ENCODE assay signal across 8 cellular contexts in genomic region chr2:127196998-127197397, GRCh38. TPM values are rescaled to one million over a fixed set of nuclear protein-coding genes. Genes with fewer than 3 reads are reported as not detected.
DNase-seq lines count a peak whose midpoint lies in the region; FAIRE-seq and TF ChIP-seq lines count a peak whose summit lies in the region.

No MANE protein-coding gene starts in this region.

- no peak for TF ChIP-seq POLR2A in H1 (IDR thresholded peaks at IDR 0.05; ENCODE audit: control extremely low read depth in 1 of 2, low read depth in 2 of 2, low read length in 2 of 2)
- no peak for TF ChIP-seq POLR2A in prostate gland (IDR thresholded peaks at IDR 0.05)

- H3K4me1 Mint-ChIP-seq in activated T-helper 2 cell treated with anti-CD3 and anti-CD28 coated beads, Interferon-gamma antibody, Interleukin-2, Interleukin-4, amounts not matched to agents 10 μg/mL and 5 μg/mL and 100 μg/mL, durations not matched to agents 14 hours and 24 hours and 36 hours (ENCODE audit: low read depth): peaks cover 2% of the 10 kb centered on the region

- no peak overlapping the region for H2AK5ac ChIP-seq in H1 (ENCODE audit: low read depth, low read length)

- H2BK12ac ChIP-seq in H1 (ENCODE audit: low read depth, low read length): no peak overlapping the region

- H4K20me1 ChIP-seq in H1 (replicated peaks in 1 of 2; ENCODE audit: control insufficient read depth in 1 of 2, insufficient read depth in 2 of 2, low read length in 2 of 2): no peaks in the 10 kb centered on the region

- no peaks in the 10 kb centered on the region for H3K79me1 ChIP-seq in H1 (ENCODE audit: low read depth, low read length)

- intact Hi-C loops in prostate gland (cut with DNase I): no loop called here
- intact Hi-C loops in activated T-helper 2 cell treated with anti-CD3 and anti-CD28 coated beads, Interferon-gamma antibody, Interleukin-2, Interleukin-4, amounts not matched to agents 10 μg/mL and 5 μg/mL and 100 μg/mL, durations not matched to agents 14 hours and 24 hours and 36 hours (cut with micrococcal nuclease): loop anchor here (5.0 kb wide), 2 partner anchors 280 to 450 kb away; partner anchors contain the start of gene GPR17

- TF ChIP-seq EP300 in H1 (IDR thresholded peaks at IDR 0.05; ENCODE audit: borderline replicate concordance in 1 of 2, low read depth in 2 of 2, low read length in 2 of 2): no peak

- H4K5ac ChIP-seq in H1 (ENCODE audit: insufficient read length, low read depth, low read length): no peak overlapping the region

- H2BK15ac ChIP-seq in H1 (ENCODE audit: low read length): no peak overlapping the region

- H3K27me3 Mint-ChIP-seq in activated T-helper 2 cell treated with anti-CD3 and anti-CD28 coated beads, Interferon-gamma antibody, Interleukin-2, Interleukin-4, amounts not matched to agents 10 μg/mL and 5 μg/mL and 100 μg/mL, durations not matched to agents 14 hours and 24 hours and 36 hours (ENCODE audit: low read depth): no peaks in the 10 kb centered on the region

- H3K18ac ChIP-seq in H1 (ENCODE audit: extremely low read depth, low read length): no peak overlapping the region

- no peak overlapping the region for H3K23ac ChIP-seq in H1 (ENCODE audit: insufficient read length)

- TF ChIP-seq CTCF in AG10803 (conservative IDR thresholded peaks at IDR 0.05; ENCODE audit: low read length) (peak; percentile 32), GM12872 (IDR thresholded peaks at IDR 0.05; ENCODE audit: insufficient read depth, low read depth, low read length) (peak; percentile 82), H1 (IDR thresholded peaks at IDR 0.05; ENCODE audit: control extremely low read depth in 1 of 3, insufficient read depth in 1 of 3, low read depth in 1 of 3, low read length in 3 of 3) (peak; percentile 40 to 82 (median 64)), prostate gland (IDR thresholded peaks at IDR 0.05) (peak in 2 of 4 experiments; percentile 10 to 27)

- H3K56ac ChIP-seq in H1 (replicated peaks; ENCODE audit: insufficient read length, low read depth, low read length): no peak overlapping the region

- peak; percentile 92 for FAIRE-seq in H1 (lab: Jason Lieb, UNC)

- CTCF ChIA-PET in H1 (lab: Charles Lee; ENCODE audit: partially characterized antibody): interaction anchor here (0.6 to 1.7 kb wide), 51 partner anchors 9 to 285 kb away, joined by 3 to 17 read pairs (median 5); partner anchors contain the start of gene ERCC3

- no peak overlapping the region for H2BK20ac ChIP-seq in H1 (ENCODE audit: low read length)

- H3K14ac ChIP-seq in H1 (ENCODE audit: insufficient read length): no peak overlapping the region

- no peak overlapping the region for H3K27ac Mint-ChIP-seq in activated T-helper 2 cell treated with anti-CD3 and anti-CD28 coated beads, Interferon-gamma antibody, Interleukin-2, Interleukin-4, amounts not matched to agents 10 μg/mL and 5 μg/mL and 100 μg/mL, durations not matched to agents 14 hours and 24 hours and 36 hours

- H3K79me2 ChIP-seq in H1 (ENCODE audit: control insufficient read depth in 1 of 2, insufficient read depth in 2 of 2, low read length in 2 of 2): no peaks in the 10 kb centered on the region

- H3K27ac ChIP-seq in H1 (ENCODE audit: low read depth, low read length): no peak overlapping the region
- H3K27ac ChIP-seq in prostate gland: no peak overlapping the region

- H3K9ac ChIP-seq in H1 (replicated peaks in 1 of 4; ENCODE audit: extremely low read depth in 1 of 4, low read depth in 3 of 4, low read length in 3 of 4): no peak overlapping the region

- H3K9me3 Mint-ChIP-seq in activated T-helper 2 cell treated with anti-CD3 and anti-CD28 coated beads, Interferon-gamma antibody, Interleukin-2, Interleukin-4, amounts not matched to agents 10 μg/mL and 5 μg/mL and 100 μg/mL, durations not matched to agents 14 hours and 24 hours and 36 hours: no peaks in the 10 kb centered on the region

- peak; percentile 72 to 80 for TF ChIP-seq RAD21 in H1 (IDR thresholded peaks at IDR 0.05 in 1 of 2, conservative IDR thresholded peaks at IDR 0.05 in 1 of 2; ENCODE audit: low read depth in 2 of 2, low read length in 2 of 2)

- no peak overlapping the region for H3K4me2 ChIP-seq in H1 (ENCODE audit: insufficient read depth in 1 of 2, low read depth in 2 of 2, low read length in 2 of 2)

- H2BK5ac ChIP-seq in H1 (ENCODE audit: low read depth, low read length): no peak overlapping the region

- H3K36me3 ChIP-seq in H1 (ENCODE audit: control insufficient read depth in 2 of 4, insufficient read depth in 4 of 4, low read length in 3 of 4) (no peaks in the 10 kb centered on the region), prostate gland (no peaks in the 10 kb centered on the region)

- no peaks in the 10 kb centered on the region for H3K36me3 Mint-ChIP-seq in activated T-helper 2 cell treated with anti-CD3 and anti-CD28 coated beads, Interferon-gamma antibody, Interleukin-2, Interleukin-4, amounts not matched to agents 10 μg/mL and 5 μg/mL and 100 μg/mL, durations not matched to agents 14 hours and 24 hours and 36 hours (ENCODE audit: low read depth)

- DNase-seq in AG10803 (ENCODE audit: low read depth): no peak
- peak; percentile 31 for DNase-seq in NCI-H748 treated with DMSO at 0.1 percent for 48 hours (lab: John Stamatoyannopoulos, UW)
- DNase-seq in H1 (ENCODE audit: low read depth in 1 of 2, low spot score in 2 of 2): no peak
- DNase-seq in prostate gland (ENCODE audit: low spot score): no peak
- no peak for DNase-seq in NCI-H1048 (lab: John Stamatoyannopoulos, UW)
- DNase-seq in H4 (ENCODE audit: low spot score): no peak
- DNase-seq in activated T-helper 2 cell treated with anti-CD3 and anti-CD28 coated beads, Interferon-gamma antibody, Interleukin-2, Interleukin-4, amounts not matched to agents 10 μg/mL and 5 μg/mL and 100 μg/mL, durations not matched to agents 14 hours and 24 hours and 36 hours (ENCODE audit: low spot score): no peak

- no peak overlapping the region for H4K8ac ChIP-seq in H1 (ENCODE audit: extremely low read depth, insufficient read depth, low read length)

- H3K4me3 Mint-ChIP-seq in activated T-helper 2 cell treated with anti-CD3 and anti-CD28 coated beads, Interferon-gamma antibody, Interleukin-2, Interleukin-4, amounts not matched to agents 10 μg/mL and 5 μg/mL and 100 μg/mL, durations not matched to agents 14 hours and 24 hours and 36 hours (ENCODE audit: low read depth): no peak overlapping the region

- H3K27me3 ChIP-seq in H1 (replicated peaks in 1 of 4; ENCODE audit: control insufficient read depth in 3 of 4, extremely low read depth in 1 of 4, insufficient read depth in 3 of 4, low read length in 3 of 4): no peaks in the 10 kb centered on the region
- H3K27me3 ChIP-seq in prostate gland (replicated peaks; ENCODE audit: insufficient read depth): no peaks in the 10 kb centered on the region

- H4K91ac ChIP-seq in H1 (replicated peaks; ENCODE audit: insufficient read length, low read length): no peak overlapping the region

- H3K4me3 ChIP-seq in AG10803 (ENCODE audit: low read length) (no peak overlapping the region), H1 (ENCODE audit: extremely low read depth in 1 of 4, insufficient read depth in 2 of 4, low read depth in 3 of 4, low read length in 4 of 4) (no peak overlapping the region), prostate gland (no peak overlapping the region)

- 52% methylated on average over 4 of the region's 4 CpGs; no CpG with 5 or more reads in 1 of the 2 experiments for WGBS in H1 (ENCODE audit: extremely low coverage in 1 of 2, insufficient coverage in 1 of 2, insufficient read length in 1 of 2, insufficient replicate concordance in 2 of 2, low coverage in 1 of 2, low lambda C conversion rate in 2 of 2, missing lambda C conversion rate in 1 of 2), 2 experiments
- 80% methylated on average over 4 of the region's 4 CpGs for WGBS in prostate gland

- POLR2A ChIA-PET in H1 (lab: Charles Lee; ENCODE audit: partially characterized antibody): interaction anchor here (0.6 to 1.2 kb wide), 3 partner anchors 24 to 67 kb away, joined by 3 to 4 read pairs (median 3); partner anchors contain the start of gene CYP27C1

- H2BK120ac ChIP-seq in H1 (replicated peaks; ENCODE audit: low read depth, low read length): no peak overlapping the region

- no peaks in the 10 kb centered on the region for H3K23me2 ChIP-seq in H1 (ENCODE audit: low read depth, low read length)

- peaks cover 0 to 16% (median 9%) of the 10 kb centered on the region in 4 experiments; a peak in 6 of 7 replicates for H3K4me1 ChIP-seq in H1 (replicated peaks in 1 of 4; ENCODE audit: control insufficient read depth in 3 of 4, insufficient read depth in 4 of 4, low read length in 3 of 4)
- no peaks in the 10 kb centered on the region for H3K4me1 ChIP-seq in prostate gland (replicated peaks)

- H3K9me3 ChIP-seq in H1 (ENCODE audit: insufficient read depth in 2 of 2, low read depth in 1 of 2, low read length in 1 of 2) (no peaks in the 10 kb centered on the region), prostate gland (no peaks in the 10 kb centered on the region)

- H2AFZ ChIP-seq in H1 (ENCODE audit: low read length): no peak overlapping the region

- H3K4ac ChIP-seq in H1 (replicated peaks; ENCODE audit: insufficient read length, low read depth, low read length): no peak overlapping the region

TF ChIP-seq in H1, 55 proteins besides CTCF, POLR2A, EP300 and RAD21:
- TF ChIP-seq TCF12 (IDR thresholded peaks at IDR 0.05; ENCODE audit: low read depth, low read length) (no peak), CEBPB (IDR thresholded peaks at IDR 0.05; ENCODE audit: low read depth, low read length) (peak; percentile 35; the same call in 1 of the 2 replicates)

RNA-seq across cellular contexts. Expression of gene CYP27C1, which starts 23.1 kb away (rescaled TPM):
- total RNA-seq in H1 (2021; fragmentation: NEBNext Ultra II Directional; extraction: Animal tissue kit (Norgen Biotek cat#: 25700)): 2.8 and 3.2 TPM in 2 replicates
- polyA plus RNA-seq in H1 (2011; rRNA removed): 1.3 and 1.4 TPM in 2 replicates
- 1.8 TPM for polyA plus RNA-seq in H1 (2011; cell fraction: cytosol; rRNA removed)
- 3.6 TPM for polyA plus RNA-seq in H1 (2011; cell fraction: nucleus; rRNA removed)
- 3.2 to 3.8 TPM (median 3.5 TPM) in 4 replicates for polyA plus RNA-seq in H1 (2012, experiment 1 of 2)
- 1.5 TPM for polyA plus RNA-seq in H1 (2012, experiment 2 of 2)
- 1.5 TPM for polyA plus RNA-seq in H1 (2013, experiment 1 of 2)
- 1.2 TPM for polyA plus RNA-seq in H1 (2013, experiment 2 of 2)
- 1.4 and 2.8 TPM in 2 replicates for polyA minus RNA-seq in H1 (2011; rRNA and poly(A)+ RNA removed)
- 1.1 TPM for polyA minus RNA-seq in H1 (2011; cell fraction: cytosol; rRNA and poly(A)+ RNA removed)
- polyA minus RNA-seq in H1 (2011; cell fraction: nucleus; rRNA and poly(A)+ RNA removed): 1.1 TPM
- total RNA-seq in prostate gland: 1 to 10 TPM in 1 of 2 donors, not detected in 1; 1.8 TPM
- total RNA-seq in H4 (2014; rRNA removed; shearing (Covaris generic)): 0.08 and 0.75 TPM in 2 replicates
- not detected in 2 replicates for total RNA-seq in activated T-helper 2 cell treated with anti-CD3 and anti-CD28 coated beads, Interferon-gamma antibody, Interleukin-2, Interleukin-4, amounts not matched to agents 10 μg/mL and 5 μg/mL and 100 μg/mL, durations not matched to agents 14 hours and 24 hours and 36 hours
